7 cellular contexts compared by ENCODE assay signal in genomic region chr7:74606101-74606908, GRCh38. TPM values are rescaled to one million over a fixed set of nuclear protein-coding genes. Genes with fewer than 3 reads are reported as not detected.
DNase-seq lines count a peak whose midpoint lies in the region; ATAC-seq and TF ChIP-seq lines count a peak whose summit lies in the region.

No MANE protein-coding gene starts in this region.

- H3K9me3 Mint-ChIP-seq in endothelial cell (ENCODE audit: unreplicated experiment), result no peaks in the 10 kb centered on the region

- H3K27ac ChIP-seq in suprapubic skin, result peak overlapping the region; percentile 21

- H3K36me3 Mint-ChIP-seq in endothelial cell (ENCODE audit: low read depth, unreplicated experiment), result peaks cover 3% of the 10 kb centered on the region

- H3K9me3 ChIP-seq in suprapubic skin, result no peaks in the 10 kb centered on the region

- H3K36me3 ChIP-seq in suprapubic skin, result no peaks in the 10 kb centered on the region

- no peak overlapping the region for H3K27ac Mint-ChIP-seq in endothelial cell (ENCODE audit: unreplicated experiment)

- peaks cover 8% of the 10 kb centered on the region for H3K27me3 Mint-ChIP-seq in endothelial cell (ENCODE audit: unreplicated experiment)

- H3K27me3 ChIP-seq in suprapubic skin, result no peaks in the 10 kb centered on the region

- H3K4me1 ChIP-seq in suprapubic skin, result peaks cover 35% of the 10 kb centered on the region

- no peak for TF ChIP-seq CTCF in endothelial cell (IDR thresholded peaks at IDR 0.05; ENCODE audit: unreplicated experiment)
- no peak for TF ChIP-seq CTCF in suprapubic skin (IDR thresholded peaks at IDR 0.05)

- ATAC-seq in GM18907 (IDR thresholded peaks at IDR 0.05; ENCODE audit: unreplicated experiment), result peak; percentile 44

- DNase-seq in NCI-H1694 (lab: John Stamatoyannopoulos, UW) (peak; percentile 83), endothelial cell (ENCODE audit: low spot score) (peak; percentile 20), myocyte (ENCODE audit: low read depth) (peak; percentile 63), suprapubic skin (ENCODE audit: low spot score in 2 of 2) (no peak), GM19240 (ENCODE audit: insufficient read length, low spot score) (no peak)
- DNase-seq in activated CD8-positive, alpha-beta memory T cell treated with anti-CD3 and anti-CD28 coated beads, Interleukin-2, amount 50 U/mL, for 4 hours, result peak; percentile 39

- TF ChIP-seq EP300 in suprapubic skin (IDR thresholded peaks at IDR 0.05), result no peak

- peak overlapping the region; percentile 42 for H3K4me3 ChIP-seq in suprapubic skin

- WGBS in suprapubic skin, result 10% methylated on average over 36 of the region's 51 CpGs

- TF ChIP-seq POLR2A in suprapubic skin (IDR thresholded peaks at IDR 0.05), result no peak

- H3K4me3 Mint-ChIP-seq in endothelial cell (ENCODE audit: unreplicated experiment), result no peak overlapping the region

- peaks cover 5% of the 10 kb centered on the region for H3K4me1 Mint-ChIP-seq in endothelial cell (ENCODE audit: unreplicated experiment)

RNA-seq across cellular contexts. Expression of gene GTF2I, which starts 51.2 kb away (rescaled TPM):
- total RNA-seq in endothelial cell (ENCODE audit: unreplicated experiment) (312 TPM), myocyte (253 and 267 TPM in 2 replicates), suprapubic skin (100 to 1,000 TPM; 142 to 376 (median 172) TPM)
- polyA plus RNA-seq in myocyte (2012), result 132 TPM

Comparison
In these comparisons a context has a peak if more than half of its experiments do, and no peak if none do; other contexts are left out.
1. DNase-seq: peak in NCI-H1694 (single experiment), activated CD8-positive, alpha-beta memory T cell treated with anti-CD3 and anti-CD28 coated beads, Interleukin-2, amount 50 U/mL, for 4 hours (single experiment), endothelial cell (single experiment) and myocyte (single experiment); none in suprapubic skin (0 of 2) and GM19240 (single experiment).